Comparison of ENCODE assay signal across 8 cellular contexts in genomic region chr10:43078986-43079273, GRCh38. TPM values are rescaled to one million over a fixed set of nuclear protein-coding genes. Genes with fewer than 3 reads are reported as not detected.
DNase-seq lines count a peak whose midpoint lies in the region; ATAC-seq and TF ChIP-seq lines count a peak whose summit lies in the region.

No MANE protein-coding gene starts in this region.

- no peaks in the 10 kb centered on the region for H3K36me3 ChIP-seq in Panc1 (ENCODE audit: control insufficient read depth, insufficient read depth, low read length)

- H3K27ac ChIP-seq in Panc1 (ENCODE audit: low read length), result no peak overlapping the region

- DNase-seq in stimulated activated CD4-positive, alpha-beta T cell treated with anti-CD3 and anti-CD28 coated beads, Interleukin-12 subunit alpha, Interleukin-12 subunit beta, amount 100 ng/mL, for 24 hours (ENCODE audit: low read depth in 2 of 2), result peak; percentile 2 to 32
- no peak for DNase-seq in stimulated activated CD4-positive, alpha-beta T cell treated with anti-CD3 and anti-CD28 coated beads, Interleukin-4, amount 100 ng/mL, for 4 hours
- DNase-seq in Panc1 (ENCODE audit: low read depth, low spot score) (no peak), erythroblast (lab: John Stamatoyannopoulos, UW) (peak; percentile 26 to 32)
- DNase-seq in stimulated activated CD4-positive, alpha-beta T cell treated with anti-CD3 and anti-CD28 coated beads, Interleukin-15, amount 100 ng/mL, for 24 hours, result peak; percentile 54
- no peak for DNase-seq in central memory CD4-positive, alpha-beta T cell

- H3K9me3 ChIP-seq in Panc1 (ENCODE audit: control insufficient read depth, insufficient read depth, low read depth, low read length), result no peaks in the 10 kb centered on the region

- intact Hi-C loops in Panc1 (cut with micrococcal nuclease; ENCODE audit: unreplicated experiment), result loop anchor here (1.0 kb wide), 1 partner anchor 213 kb away; no protein-coding TSS in a partner anchor

- CTCF ChIA-PET in Panc1 (lab: Charles Lee), result interaction anchor here (0.7 to 2.3 kb wide), 3 partner anchors 24 to 211 kb away, joined by 3 to 7 read pairs (median 6); no protein-coding TSS in a partner anchor

- POLR2A ChIA-PET in Panc1 (lab: Charles Lee), result no interaction called here

- no peaks in the 10 kb centered on the region for H3K27me3 ChIP-seq in Panc1 (ENCODE audit: control insufficient read depth, insufficient read depth, low read length)

- TF ChIP-seq CTCF in Panc1 (IDR thresholded peaks at IDR 0.05), result peak; percentile 96

- no TSS peak for BruUV-seq in Panc1 (replicated peaks; lab: Mats Ljungman, UMichigan)

- ATAC-seq in Panc1, result peak; percentile 46
- no peak for ATAC-seq in GM21576 (IDR thresholded peaks at IDR 0.05; ENCODE audit: unreplicated experiment)
- ATAC-seq in GM19395 (IDR thresholded peaks at IDR 0.05; ENCODE audit: unreplicated experiment), result no peak

- no peak for TF ChIP-seq POLR2A in erythroblast (IDR thresholded peaks at IDR 0.05; ENCODE audit: low read length)

- peak overlapping the region in 1 of 2 experiments; percentile 55; a peak in 2 of 4 replicates for H3K4me3 ChIP-seq in Panc1 (ENCODE audit: low read depth in 2 of 2, low read length in 2 of 2)

- in situ Hi-C loops in Panc1 (cut with HindIII; ENCODE audit: low pct_unique_long_range_greater_than_20kb, low sequenced_read_pairs), result no loop called here

- H3K4me1 ChIP-seq in Panc1 (ENCODE audit: control insufficient read depth, insufficient read depth, low read length), result peaks cover 11% of the 10 kb centered on the region

RNA-seq across cellular contexts. Expression of gene RET, which starts 2.1 kb away (rescaled TPM):
- total RNA-seq in Panc1 (2021; ENCODE audit: unreplicated experiment), result 81.1 TPM
- polyA plus RNA-seq in Panc1 (2012; ENCODE audit: insufficient read length), result 134 TPM

RNA-seq across cellular contexts. Expression of gene CSGALNACT2, which starts 59.3 kb away (rescaled TPM):
- total RNA-seq in Panc1 (2021; ENCODE audit: unreplicated experiment), result 22.3 TPM
- polyA plus RNA-seq in Panc1 (2012; ENCODE audit: insufficient read length), result 11.1 TPM

Comparison
In these comparisons a context has a peak if more than half of its experiments do, and no peak if none do; other contexts are left out.
1. DNase-seq: peak in stimulated activated CD4-positive, alpha-beta T cell treated with anti-CD3 and anti-CD28 coated beads, Interleukin-12 subunit alpha, Interleukin-12 subunit beta, amount 100 ng/mL, for 24 hours (2 of 2), erythroblast (2 of 2) and stimulated activated CD4-positive, alpha-beta T cell treated with anti-CD3 and anti-CD28 coated beads, Interleukin-15, amount 100 ng/mL, for 24 hours (single experiment); none in stimulated activated CD4-positive, alpha-beta T cell treated with anti-CD3 and anti-CD28 coated beads, Interleukin-4, amount 100 ng/mL, for 4 hours (0 of 2), Panc1 (single experiment) and central memory CD4-positive, alpha-beta T cell (single experiment).